In genomic region chr11:45846974-45847907, GRCh38 we compare ENCODE assay signal across 1 cellular context.
TF ChIP-seq lines count a peak whose summit lies in the region.

Gene CRY2 (plus strand): TSS chr11:45847475. CDS start chr11:45847491, 16 bp downstream.

TF ChIP-seq in HepG2, 621 proteins besides CTCF, POLR2A, EP300 and RAD21 (continued from another document and continues in another):
- TF ChIP-seq ZNF704 (CRISPR knock-in tag; IDR thresholded peaks at IDR 0.05; ENCODE audit: borderline replicate concordance) = no peak; the same call in 1 of the 2 replicates
- peak; percentile 13 for TF ChIP-seq ZEB1 (IDR thresholded peaks at IDR 0.05; ENCODE audit: insufficient replicate concordance, low read depth)
- TF ChIP-seq HOXA7 (CRISPR knock-in tag; IDR thresholded peaks at IDR 0.05) = peak; percentile 91
- TF ChIP-seq MZF1 (CRISPR knock-in tag; IDR thresholded peaks at IDR 0.05; ENCODE audit: borderline replicate concordance) = no peak
- peak; percentile 70 for TF ChIP-seq HIC2 (CRISPR knock-in tag; IDR thresholded peaks at IDR 0.05; ENCODE audit: low read depth)
- peak; percentile 88 for TF ChIP-seq CREB1 (IDR thresholded peaks at IDR 0.05)
- peak; percentile 89 for TF ChIP-seq CREB1 (CRISPR knock-in tag; IDR thresholded peaks at IDR 0.05)
- TF ChIP-seq ZNF460 (CRISPR knock-in tag; IDR thresholded peaks at IDR 0.05; ENCODE audit: borderline replicate concordance) = no peak
- peak; percentile 41; the same call in 1 of the 2 replicates for TF ChIP-seq HOMEZ (CRISPR knock-in tag; IDR thresholded peaks at IDR 0.05; ENCODE audit: low read depth)
- TF ChIP-seq JUND (CRISPR knock-in tag; IDR thresholded peaks at IDR 0.05) = peak; percentile 23; the same call in 1 of the 2 replicates
- TF ChIP-seq DNMT3B (CRISPR knock-in tag; conservative IDR thresholded peaks at IDR 0.05) = peak; percentile 69; the same call in 1 of the 2 replicates
- TF ChIP-seq MLX (CRISPR knock-in tag; IDR thresholded peaks at IDR 0.05) = peak; percentile 65; the same call in 1 of the 2 replicates
- no peak for TF ChIP-seq ZNF432 (CRISPR knock-in tag; IDR thresholded peaks at IDR 0.05; ENCODE audit: borderline replicate concordance)
- TF ChIP-seq ZNF605 (CRISPR knock-in tag; IDR thresholded peaks at IDR 0.05) = peak; percentile 88
- peak; percentile 89; the same call in 1 of the 2 replicates for TF ChIP-seq ZNF766 (CRISPR knock-in tag; IDR thresholded peaks at IDR 0.05; ENCODE audit: borderline replicate concordance)
- no peak for TF ChIP-seq USF2 (IDR thresholded peaks at IDR 0.05; ENCODE audit: low read depth, low read length)
- 0 out of 2 replicates have a peak, but pooled peaks have one; percentile 50 for TF ChIP-seq USF2 (CRISPR knock-in tag; IDR thresholded peaks at IDR 0.05; ENCODE audit: borderline replicate concordance)
- TF ChIP-seq CSRNP1 (CRISPR knock-in tag; IDR thresholded peaks at IDR 0.05) = peak; percentile 79
- no peak; the same call in 1 of the 2 replicates for TF ChIP-seq STAT6 (CRISPR knock-in tag; IDR thresholded peaks at IDR 0.05; ENCODE audit: borderline replicate concordance)
- TF ChIP-seq ZNF256 (CRISPR knock-in tag; conservative IDR thresholded peaks at IDR 0.05) = no peak
- no peak for TF ChIP-seq ZXDC (CRISPR knock-in tag; IDR thresholded peaks at IDR 0.05)
- TF ChIP-seq KAT2B (IDR thresholded peaks at IDR 0.05; ENCODE audit: borderline replicate concordance, low read depth, low read length) = no peak
- no peak for TF ChIP-seq ZSCAN5A (CRISPR knock-in tag; IDR thresholded peaks at IDR 0.05; ENCODE audit: borderline replicate concordance)
- TF ChIP-seq POGZ (CRISPR knock-in tag; IDR thresholded peaks at IDR 0.05) = peak; percentile 66
- peak; percentile 24; the same call in 1 of the 2 replicates for TF ChIP-seq PHF20 (CRISPR knock-in tag; IDR thresholded peaks at IDR 0.05)
- TF ChIP-seq NR2C2 (CRISPR knock-in tag; IDR thresholded peaks at IDR 0.05; ENCODE audit: borderline replicate concordance) = peak; percentile 97
- peak; percentile 19; the same call in 1 of the 2 replicates for TF ChIP-seq ZSCAN12 (CRISPR knock-in tag; IDR thresholded peaks at IDR 0.05)
- TF ChIP-seq KDM6A (CRISPR knock-in tag; IDR thresholded peaks at IDR 0.05; ENCODE audit: low read depth) = no peak
- TF ChIP-seq TBX3 (IDR thresholded peaks at IDR 0.05; ENCODE audit: borderline replicate concordance) = peak; percentile 78; the same call in 1 of the 2 replicates
- peak; percentile 25 for TF ChIP-seq HNRNPK (IDR thresholded peaks at IDR 0.05; ENCODE audit: low read depth, low read length, poor library complexity, severe bottlenecking)
- TF ChIP-seq GABPB1 (CRISPR knock-in tag; IDR thresholded peaks at IDR 0.05) = peak; percentile 86
- peak; percentile 19 for TF ChIP-seq ZNF777 (CRISPR knock-in tag; IDR thresholded peaks at IDR 0.05)
- peak; percentile 78; the same call in 1 of the 2 replicates for TF ChIP-seq SP5 (CRISPR knock-in tag; IDR thresholded peaks at IDR 0.05; ENCODE audit: borderline replicate concordance, low read depth)
- peak; percentile 98 for TF ChIP-seq ZNF335 (CRISPR knock-in tag; IDR thresholded peaks at IDR 0.05)
- TF ChIP-seq ZNF574 (CRISPR knock-in tag; IDR thresholded peaks at IDR 0.05) = peak; percentile 49; the same call in 1 of the 2 replicates
- peak; percentile 32; the same call in 1 of the 2 replicates for TF ChIP-seq RARA (CRISPR knock-in tag; IDR thresholded peaks at IDR 0.05)
- no peak for TF ChIP-seq ATAD3A (CRISPR knock-in tag; IDR thresholded peaks at IDR 0.05)
- no peak for TF ChIP-seq SP140L (CRISPR knock-in tag; IDR thresholded peaks at IDR 0.05; ENCODE audit: borderline replicate concordance)
- peak; percentile 90; the same call in 1 of the 2 replicates for TF ChIP-seq EED (CRISPR knock-in tag; IDR thresholded peaks at IDR 0.05)
- no peak for TF ChIP-seq JUN (CRISPR knock-in tag; IDR thresholded peaks at IDR 0.05)
